8 cellular contexts compared by ENCODE assay signal in genomic region chr3:128486692-128487537, GRCh38. TPM values are rescaled to one million over a fixed set of nuclear protein-coding genes. Genes with fewer than 3 reads are reported as not detected.
A peak's percentile ranks its signal among the peaks of the same experiment; 100 is the strongest.
DNase-seq lines count a peak whose midpoint lies in the region; ATAC-seq, FAIRE-seq and TF ChIP-seq lines count a peak whose summit lies in the region.

No MANE protein-coding gene starts in this region.

- CTCF ChIA-PET in CD4-positive, alpha-beta memory T cell (lab: Charles Lee; ENCODE audit: partially characterized antibody) = no interaction called here

- FAIRE-seq in keratinocyte (lab: Jason Lieb, UNC) = no peak

- no peaks in the 10 kb centered on the region for H3K9me3 ChIP-seq in CD4-positive, alpha-beta memory T cell (ENCODE audit: control insufficient read depth in 1 of 2, low read length in 2 of 2)
- H3K9me3 ChIP-seq in HUES64 (ENCODE audit: insufficient read depth, low read depth, low read length) (no peaks in the 10 kb centered on the region), keratinocyte (ENCODE audit: control insufficient read depth, low read depth, low read length) (no peaks in the 10 kb centered on the region)

- H3K36me3 Mint-ChIP-seq in CD4-positive, alpha-beta memory T cell = peaks cover 0 to 3% of the 10 kb centered on the region in 2 donors

- peaks cover 47 to 59% of the 10 kb centered on the region in 2 donors for H3K27me3 Mint-ChIP-seq in CD4-positive, alpha-beta memory T cell
- peaks cover 99% of the 10 kb centered on the region for H3K27me3 Mint-ChIP-seq in stimulated activated naive CD8-positive, alpha-beta T cell treated with anti-CD3 and anti-CD28 coated beads, Interleukin-15, amount 100 ng/mL, for 72 hours

- H3K4me2 ChIP-seq in keratinocyte (ENCODE audit: control insufficient read depth, extremely low read depth, insufficient read depth, low read depth, low read length) = peak overlapping the region; percentile 79

- ATAC-seq in stimulated activated naive CD8-positive, alpha-beta T cell treated with anti-CD3 and anti-CD28 coated beads, Interleukin-15, amount 100 ng/mL, for 72 hours = peak; percentile 19
- ATAC-seq in HG03432 (IDR thresholded peaks at IDR 0.05; ENCODE audit: unreplicated experiment) = no peak
- ATAC-seq in GM18505 (IDR thresholded peaks at IDR 0.05; ENCODE audit: unreplicated experiment) = no peak

- H4K20me1 ChIP-seq in keratinocyte (ENCODE audit: control insufficient read depth, extremely low read depth, insufficient read depth, low read length) = peaks cover 14% of the 10 kb centered on the region

- 2% methylated on average over 75 of the region's 75 CpGs for WGBS in HUES64

- H2AFZ ChIP-seq in keratinocyte (ENCODE audit: control insufficient read depth, low read length) = peak overlapping the region; percentile 30

- H3K9ac ChIP-seq in HUES64 (ENCODE audit: low read depth, low read length) (no peak overlapping the region), keratinocyte (ENCODE audit: control insufficient read depth, extremely low read depth, insufficient read depth, low read length) (no peak overlapping the region)

- no peak overlapping the region for H3K27ac ChIP-seq in CD4-positive, alpha-beta memory T cell (ENCODE audit: low read depth, low read length)
- H3K27ac ChIP-seq in HUES64 (ENCODE audit: low read depth, low read length) (no peak overlapping the region), keratinocyte (ENCODE audit: control insufficient read depth, insufficient read depth, low read length) (no peak overlapping the region)

- H3K79me2 ChIP-seq in keratinocyte (ENCODE audit: control insufficient read depth, insufficient read depth, low read length) = no peaks in the 10 kb centered on the region

- peak overlapping the region; percentile 81 to 94 (median 87) for H3K4me3 Mint-ChIP-seq in CD4-positive, alpha-beta memory T cell
- H3K4me3 Mint-ChIP-seq in stimulated activated naive CD8-positive, alpha-beta T cell treated with anti-CD3 and anti-CD28 coated beads, Interleukin-15, amount 100 ng/mL, for 72 hours = peak overlapping the region; percentile 85 to 89

- H3K9me3 Mint-ChIP-seq in CD4-positive, alpha-beta memory T cell = peaks cover 0 to 2% (median 0%) of the 10 kb centered on the region in 8 donors
- no peaks in the 10 kb centered on the region for H3K9me3 Mint-ChIP-seq in stimulated activated naive CD8-positive, alpha-beta T cell treated with anti-CD3 and anti-CD28 coated beads, Interleukin-15, amount 100 ng/mL, for 72 hours

- H3K4me1 ChIP-seq in CD4-positive, alpha-beta memory T cell (ENCODE audit: insufficient read depth, low read length) = peaks cover 69% of the 10 kb centered on the region
- H3K4me1 ChIP-seq in HUES64 (ENCODE audit: insufficient read depth, low read length) = peaks cover 64% of the 10 kb centered on the region
- peaks cover 19% of the 10 kb centered on the region for H3K4me1 ChIP-seq in keratinocyte (ENCODE audit: control insufficient read depth, extremely low read depth, insufficient read depth, low read length)

- POLR2A ChIA-PET in CD4-positive, alpha-beta memory T cell (lab: Charles Lee; ENCODE audit: partially characterized antibody) = no interaction called here

- H3K4me3 ChIP-seq in CD4-positive, alpha-beta memory T cell (ENCODE audit: low read length in 2 of 2) = peak overlapping the region in 1 of 2 donors; percentile 50
- H3K4me3 ChIP-seq in HUES64 (ENCODE audit: low read length) (peak overlapping the region; percentile 44), astrocyte of the cerebellum (ENCODE audit: low read depth, low read length) (peak overlapping the region; percentile 46), keratinocyte (ENCODE audit: control insufficient read depth in 2 of 3, extremely low read depth in 1 of 3, insufficient read depth in 2 of 3, low read depth in 1 of 3, low read length in 3 of 3) (peak overlapping the region; percentile 12 to 57 (median 44))

- intact Hi-C loops in CD4-positive, alpha-beta memory T cell (cut with micrococcal nuclease) = no loop called here

- H3K27ac Mint-ChIP-seq in CD4-positive, alpha-beta memory T cell = peak overlapping the region in 3 of 7 donors; percentile 43 to 78 (median 50)
- no peak overlapping the region for H3K27ac Mint-ChIP-seq in stimulated activated naive CD8-positive, alpha-beta T cell treated with anti-CD3 and anti-CD28 coated beads, Interleukin-15, amount 100 ng/mL, for 72 hours

- peaks cover 84% of the 10 kb centered on the region for H3K27me3 ChIP-seq in CD4-positive, alpha-beta memory T cell (ENCODE audit: insufficient read depth, low read length)
- H3K27me3 ChIP-seq in HUES64 (ENCODE audit: insufficient read depth, low read length) (peaks cover 100% of the 10 kb centered on the region), keratinocyte (ENCODE audit: control insufficient read depth, extremely low read depth, insufficient read depth, low read length) (peaks cover 100% of the 10 kb centered on the region)

- dilution Hi-C loops in keratinocyte (cut with MboI; ENCODE audit: extremely low pct_ligation_motif_present, low sequenced_read_pairs) = no loop called here

- H3K36me3 ChIP-seq in CD4-positive, alpha-beta memory T cell (ENCODE audit: insufficient read depth, low read length) = no peaks in the 10 kb centered on the region
- no peaks in the 10 kb centered on the region for H3K36me3 ChIP-seq in HUES64 (ENCODE audit: insufficient read depth, low read length)
- no peaks in the 10 kb centered on the region for H3K36me3 ChIP-seq in keratinocyte (ENCODE audit: control insufficient read depth in 2 of 2, extremely low read depth in 1 of 2, insufficient read depth in 2 of 2, low read length in 2 of 2)

- DNase-seq in CD4-positive, alpha-beta memory T cell = peak in 1 of 5 donors; percentile 24
- DNase-seq in astrocyte of the cerebellum (ENCODE audit: low read depth) (no peak), keratinocyte (ENCODE audit: low read depth, low spot score) (no peak), midbrain (lab: John Stamatoyannopoulos, UW) (no peak)
- peak in 1 of 2 donors; percentile 29 for DNase-seq in stimulated activated naive CD8-positive, alpha-beta T cell treated with anti-CD3 and anti-CD28 coated beads, Interleukin-15, amount 100 ng/mL, for 72 hours

- H3K9me1 ChIP-seq in keratinocyte (ENCODE audit: control insufficient read depth, extremely low read depth, insufficient read depth, low read length) = no peaks in the 10 kb centered on the region

- in situ Hi-C loops in astrocyte of the cerebellum (cut with HindIII; ENCODE audit: low sequenced_read_pairs) = no loop called here

- TF ChIP-seq POLR2A in GM18505 (IDR thresholded peaks at IDR 0.05; ENCODE audit: borderline replicate concordance, extremely low read depth, insufficient read depth, insufficient read length) = no peak

- peaks cover 19 to 73% (median 39%) of the 10 kb centered on the region in 4 donors for H3K4me1 Mint-ChIP-seq in CD4-positive, alpha-beta memory T cell
- H3K4me1 Mint-ChIP-seq in stimulated activated naive CD8-positive, alpha-beta T cell treated with anti-CD3 and anti-CD28 coated beads, Interleukin-15, amount 100 ng/mL, for 72 hours = peaks cover 76% of the 10 kb centered on the region

- TF ChIP-seq CTCF in astrocyte of the cerebellum (IDR thresholded peaks at IDR 0.05; ENCODE audit: low read depth, low read length, missing control alignments) = no peak
- TF ChIP-seq CTCF in keratinocyte (optimal IDR thresholded peaks at IDR 0.05 in 1 of 3, IDR thresholded peaks at IDR 0.05 in 1 of 3, conservative IDR thresholded peaks at IDR 0.05 in 1 of 3; ENCODE audit: extremely low read depth in 1 of 3, insufficient read depth in 2 of 3, low read length in 3 of 3) = no peak

RNA-seq across cellular contexts. Expression of gene GATA2, which starts 6.1 kb away (rescaled TPM):
- not detected for total RNA-seq in CD4-positive, alpha-beta memory T cell
- polyA plus RNA-seq in CD4-positive, alpha-beta memory T cell = not detected
- 0.55 TPM for polyA plus RNA-seq in HUES64 (2013, experiment 1 of 2)
- 0.63 TPM for polyA plus RNA-seq in HUES64 (2013, experiment 2 of 2)
- polyA plus RNA-seq in keratinocyte = not detected in 3 replicates
- polyA plus RNA-seq in keratinocyte (2011; ENCODE audit: low read depth) = not detected
- not detected in 2 replicates for polyA plus RNA-seq in keratinocyte (2011; cell fraction: cytosol; rRNA removed)
- 0.10 TPM in 1 of 2 replicates, not detected in the other for polyA plus RNA-seq in keratinocyte (2011; cell fraction: nucleus; rRNA removed)
- 0.13 TPM in 1 of 2 replicates, not detected in the other for polyA plus RNA-seq in keratinocyte (2012; ENCODE audit: low replicate concordance)
- polyA minus RNA-seq in keratinocyte = 0.13 TPM in 1 of 3 replicates, not detected in the others
- 0.58 TPM for polyA minus RNA-seq in keratinocyte (2011; cell fraction: cytosol; rRNA and poly(A)+ RNA removed)
- polyA minus RNA-seq in keratinocyte (2011; cell fraction: nucleus; rRNA and poly(A)+ RNA removed) = 0.21 and 0.47 TPM in 2 replicates

RNA-seq across cellular contexts. Expression of gene DNAJB8, which starts 20.2 kb away (rescaled TPM):
- not detected for total RNA-seq in CD4-positive, alpha-beta memory T cell
- not detected for polyA plus RNA-seq in CD4-positive, alpha-beta memory T cell
- polyA plus RNA-seq in HUES64 (2013, experiment 1 of 2) = not detected
- not detected for polyA plus RNA-seq in HUES64 (2013, experiment 2 of 2)
- polyA plus RNA-seq in keratinocyte = not detected in 3 replicates
- not detected for polyA plus RNA-seq in keratinocyte (2011; ENCODE audit: low read depth)
- not detected in 2 replicates for polyA plus RNA-seq in keratinocyte (2011; cell fraction: cytosol; rRNA removed)
- not detected in 2 replicates for polyA plus RNA-seq in keratinocyte (2011; cell fraction: nucleus; rRNA removed)
- not detected in 2 replicates for polyA plus RNA-seq in keratinocyte (2012; ENCODE audit: low replicate concordance)
- polyA minus RNA-seq in keratinocyte = not detected in 3 replicates
- polyA minus RNA-seq in keratinocyte (2011; cell fraction: cytosol; rRNA and poly(A)+ RNA removed) = not detected
- polyA minus RNA-seq in keratinocyte (2011; cell fraction: nucleus; rRNA and poly(A)+ RNA removed) = not detected in 2 replicates
